Comparison of ENCODE assay signal across 1 cellular context in the genomic region with DNA sequence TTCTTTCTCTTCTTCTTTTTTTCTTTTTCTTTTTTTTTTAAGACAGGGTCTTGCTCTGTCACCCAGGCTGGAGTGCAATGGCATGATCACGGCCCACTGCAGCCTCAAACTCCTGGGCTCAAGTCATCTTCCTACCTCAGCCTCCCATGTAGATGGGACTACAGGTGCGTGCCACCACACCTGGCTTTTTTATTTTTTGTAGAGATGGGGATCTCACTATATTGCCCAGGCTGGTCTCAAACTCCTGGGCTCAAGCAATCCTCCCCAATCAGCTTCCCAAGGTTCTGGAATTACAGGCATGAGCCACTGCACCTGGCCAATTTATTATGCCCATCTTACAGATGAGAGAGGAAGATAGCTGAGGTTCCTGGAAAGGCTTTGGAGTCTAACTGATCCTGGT.
A peak's percentile ranks its signal among the peaks of the same experiment; 100 is the strongest.
TF ChIP-seq lines count a peak whose summit lies in the region.

No MANE protein-coding gene starts in this region.

TF ChIP-seq in K562, 482 proteins besides CTCF, POLR2A, EP300 and RAD21:
- peak; percentile 74 for TF ChIP-seq ZNF121 (CRISPR knock-in tag; conservative IDR thresholded peaks at IDR 0.05)
TF ChIP-seq in K562: peak in this region for 1; not testable (repeated sequence) for 481.
